Comparison of ENCODE assay signal across 8 cellular contexts in the genomic region with DNA sequence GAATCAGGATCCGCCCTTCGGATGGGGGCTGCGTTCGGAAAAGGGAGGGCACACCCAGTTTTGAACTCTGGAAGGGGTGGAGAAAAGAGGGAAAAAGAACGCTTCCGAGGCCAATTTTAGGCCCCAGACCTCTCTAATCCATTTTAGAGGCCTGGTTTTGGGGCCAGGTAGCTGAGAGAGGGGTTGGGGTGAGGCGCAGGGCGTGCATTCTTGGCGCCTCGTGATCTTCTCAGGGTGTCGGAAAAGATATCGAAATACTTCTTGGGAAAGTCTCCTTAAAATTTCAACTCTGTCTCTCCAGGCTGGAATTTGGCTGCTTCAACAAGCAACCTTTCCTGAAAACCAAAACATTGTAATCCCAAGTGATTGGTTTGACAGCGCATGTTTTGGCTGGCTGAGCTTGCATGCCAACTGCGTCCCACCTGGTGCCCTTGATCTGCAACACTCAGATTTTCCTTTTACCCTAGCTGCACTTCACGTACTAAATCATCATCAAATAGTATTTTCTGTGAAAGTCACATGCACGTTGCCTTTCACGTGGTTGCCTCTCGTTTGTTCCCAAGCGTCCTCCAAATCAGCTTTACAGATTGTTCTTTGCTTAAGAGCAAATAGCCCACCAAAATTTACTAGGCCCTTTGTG. TPM values are rescaled to one million over a fixed set of nuclear protein-coding genes. Genes with fewer than 3 reads are reported as not detected.
DNase-seq lines count a peak whose midpoint lies in the region; ATAC-seq and TF ChIP-seq lines count a peak whose summit lies in the region.

No MANE protein-coding gene starts in this region.

- peak overlapping the region; percentile 99 for H3K27ac ChIP-seq in breast epithelium

- peak overlapping the region; percentile 100 for H3K4me3 Mint-ChIP-seq in T-helper 1 cell treated with Interleukin-12 subunit alpha and Interleukin-12 subunit beta and Interleukin-4 antibody, amounts not matched to agents 30 μg/mL and 1 μg/mL, for 36 hours

- no peaks in the 10 kb centered on the region for H3K9me3 Mint-ChIP-seq in T-helper 1 cell treated with Interleukin-12 subunit alpha and Interleukin-12 subunit beta and Interleukin-4 antibody, amounts not matched to agents 30 μg/mL and 1 μg/mL, for 36 hours

- H3K27me3 Mint-ChIP-seq in T-helper 1 cell treated with Interleukin-12 subunit alpha and Interleukin-12 subunit beta and Interleukin-4 antibody, amounts not matched to agents 30 μg/mL and 1 μg/mL, for 36 hours (ENCODE audit: low read depth) = peaks cover 10% of the 10 kb centered on the region

- H3K27ac Mint-ChIP-seq in T-helper 1 cell treated with Interleukin-12 subunit alpha and Interleukin-12 subunit beta and Interleukin-4 antibody, amounts not matched to agents 30 μg/mL and 1 μg/mL, for 36 hours = peak overlapping the region; percentile 100

- H3K9me3 ChIP-seq in breast epithelium = no peaks in the 10 kb centered on the region

- no peaks in the 10 kb centered on the region for H3K27me3 ChIP-seq in breast epithelium

- H3K36me3 Mint-ChIP-seq in T-helper 1 cell treated with Interleukin-12 subunit alpha and Interleukin-12 subunit beta and Interleukin-4 antibody, amounts not matched to agents 30 μg/mL and 1 μg/mL, for 36 hours (ENCODE audit: low read depth) = peaks cover 10% of the 10 kb centered on the region

- peaks cover 27% of the 10 kb centered on the region for H3K4me1 Mint-ChIP-seq in T-helper 1 cell treated with Interleukin-12 subunit alpha and Interleukin-12 subunit beta and Interleukin-4 antibody, amounts not matched to agents 30 μg/mL and 1 μg/mL, for 36 hours (ENCODE audit: low read depth)

- no peaks in the 10 kb centered on the region for H3K36me3 ChIP-seq in breast epithelium

- ATAC-seq in GM18907 (IDR thresholded peaks at IDR 0.05; ENCODE audit: unreplicated experiment) (peak; percentile 1), HG03025 (IDR thresholded peaks at IDR 0.05; ENCODE audit: low FRiP score, unreplicated experiment) (no peak)

- H3K4me1 ChIP-seq in breast epithelium = no peaks in the 10 kb centered on the region

- TF ChIP-seq POLR2A in breast epithelium (IDR thresholded peaks at IDR 0.05) (no peak), lower leg skin (IDR thresholded peaks at IDR 0.05) (no peak)

- H3K4me3 ChIP-seq in breast epithelium (peak overlapping the region; percentile 79 to 95 (median 84)), lower leg skin (ENCODE audit: low read depth, poor library complexity, severe bottlenecking) (peak overlapping the region; percentile 23)

- DNase-seq in NCI-H1105 (lab: John Stamatoyannopoulos, UW) (peak; percentile 46), breast epithelium (ENCODE audit: low spot score in 2 of 2) (peak in 1 of 2 donors; percentile 29), lower leg skin (ENCODE audit: low spot score in 2 of 2) (peak in 1 of 2 donors; percentile 32), inferior parietal cortex (ENCODE audit: extremely low spot score) (no peak)
- DNase-seq in stimulated activated CD4-positive, alpha-beta T cell treated with anti-CD3 and anti-CD28 coated beads, TNF-alpha, amount 100 ng/mL, for 24 hours (ENCODE audit: low read depth in 3 of 3) = peak; percentile 36 to 51 (median 46)

- WGBS in lower leg skin, 2 donors = 2% methylated on average over 19 of the region's 19 CpGs

- intact Hi-C loops in breast epithelium (cut with DNase I; ENCODE audit: low total_unique reads) (loop anchor here (2.0 kb wide), 1 partner anchor 44 kb away; no protein-coding TSS in a partner anchor), lower leg skin (cut with DNase I; ENCODE audit: low total_unique reads) (no loop called here)

- TF ChIP-seq CTCF in breast epithelium (IDR thresholded peaks at IDR 0.05) (no peak), lower leg skin (IDR thresholded peaks at IDR 0.05) (no peak)

RNA-seq across cellular contexts. Expression of a gene that starts 0.9 kb away (rescaled TPM):
- 100 to 1,000 TPM in 2 of 3 donors, 10 to 100 TPM in 1; 76.0 to 137 (median 129) TPM for total RNA-seq in breast epithelium
- total RNA-seq in lower leg skin = 10 to 100 TPM; 49.9 to 70.3 (median 62.2) TPM
